11 cellular contexts compared by ENCODE assay signal in genomic region chr9:130432796-130433167, GRCh38. TPM values are rescaled to one million over a fixed set of nuclear protein-coding genes. Genes with fewer than 3 reads are reported as not detected.
DNase-seq lines count a peak whose midpoint lies in the region; ATAC-seq, FAIRE-seq and TF ChIP-seq lines count a peak whose summit lies in the region.
"Had no signal": no experiment of that assay in that cellular context is flagged by ENCODE, and none has a peak within 500 bp of the region (broad histone marks: within the 10 kb centered on the region; RNA-seq: fewer than 3 reads in every experiment).

No MANE protein-coding gene starts in this region.

- H3K9me3 ChIP-seq in IMR-90 (ENCODE audit: control insufficient read depth, insufficient read depth, low read length) (no peaks in the 10 kb centered on the region), endothelial cell of umbilical vein (replicated peaks; ENCODE audit: control insufficient read depth, insufficient read depth, low read length) (no peaks in the 10 kb centered on the region)
- no peaks in the 10 kb centered on the region for H3K9me3 ChIP-seq in naive thymus-derived CD4-positive, alpha-beta T cell (ENCODE audit: control insufficient read depth in 2 of 3, low read length in 3 of 3)
- H3K9me3 ChIP-seq: ovary had no signal

- intact Hi-C loops in IMR-90 (cut with micrococcal nuclease) (no loop called here), endothelial cell of umbilical vein (cut with micrococcal nuclease) (no loop called here)
- intact Hi-C loops in naive thymus-derived CD4-positive, alpha-beta T cell (cut with micrococcal nuclease) = no loop called here

- no peak overlapping the region for H3K9ac ChIP-seq in IMR-90 (ENCODE audit: low read depth, low read length)
- H3K9ac ChIP-seq in endothelial cell of umbilical vein (replicated peaks; ENCODE audit: extremely low read depth, insufficient read depth, low read length) = no peak overlapping the region

- no peak overlapping the region for H3K23ac ChIP-seq in IMR-90 (ENCODE audit: low read depth, low read length)

- no peak overlapping the region for H2BK120ac ChIP-seq in IMR-90 (ENCODE audit: low read depth, low read length)

- no TSS peak for BruUV-seq in IMR-90 (replicated peaks; lab: Mats Ljungman, UMichigan)
- no TSS peak for BruUV-seq in endothelial cell of umbilical vein (replicated peaks; lab: Mats Ljungman, UMichigan)

- H3K56ac ChIP-seq in IMR-90 (ENCODE audit: extremely low read depth, insufficient read depth, low read length) = no peak overlapping the region

- in situ Hi-C loops in IMR-90 (cut with MboI; ENCODE audit: low sequenced_read_pairs) = no loop called here

- TF ChIP-seq CTCF in IMR-90 (conservative IDR thresholded peaks at IDR 0.05; ENCODE audit: low read depth, low read length) (no peak), endothelial cell of umbilical vein (IDR thresholded peaks at IDR 0.05; ENCODE audit: extremely low read depth in 1 of 2, insufficient read depth in 1 of 2, low read depth in 1 of 2, low read length in 2 of 2) (no peak)

- H3K4me3 Mint-ChIP-seq in naive thymus-derived CD4-positive, alpha-beta T cell = peak overlapping the region in 6 of 10 donors; percentile 16 to 62 (median 40)

- no peak overlapping the region for H3K18ac ChIP-seq in IMR-90 (ENCODE audit: low read depth, low read length)

- peak overlapping the region; percentile 9 for H2AK9ac ChIP-seq in IMR-90 (replicated peaks; ENCODE audit: low read depth, low read length, poor library complexity)

- H2AFZ ChIP-seq in ACC112 (ENCODE audit: low read length, unreplicated experiment) (no peak overlapping the region), IMR-90 (replicated peaks; ENCODE audit: low read length, poor library complexity) (peak overlapping the region; percentile 87), endothelial cell of umbilical vein (ENCODE audit: low read depth, low read length) (peak overlapping the region; percentile 25)

- no peak overlapping the region for H3K27ac Mint-ChIP-seq in naive thymus-derived CD4-positive, alpha-beta T cell
- H3K27ac Mint-ChIP-seq: CD4-positive, alpha-beta memory T cell had no signal

- ATAC-seq in IMR-90 (ENCODE audit: low read depth) (no peak), HG03342 (IDR thresholded peaks at IDR 0.05; ENCODE audit: unreplicated experiment) (no peak), HG02763 (IDR thresholded peaks at IDR 0.05; ENCODE audit: unreplicated experiment) (no peak)
- no peak for ATAC-seq in naive thymus-derived CD4-positive, alpha-beta T cell

- TF ChIP-seq RAD21 in IMR-90 (IDR thresholded peaks at IDR 0.05; ENCODE audit: low read length) = no peak

- H3K36me3 ChIP-seq in ACC112 (ENCODE audit: insufficient read depth, low read length) = no peaks in the 10 kb centered on the region
- no peaks in the 10 kb centered on the region for H3K36me3 ChIP-seq in IMR-90 (ENCODE audit: control insufficient read depth, insufficient read depth, low read length)
- H3K36me3 ChIP-seq in endothelial cell of umbilical vein (ENCODE audit: control insufficient read depth in 2 of 2, extremely low read depth in 1 of 2, insufficient read depth in 2 of 2, low read length in 2 of 2) = no peaks in the 10 kb centered on the region
- H3K36me3 ChIP-seq in naive thymus-derived CD4-positive, alpha-beta T cell (ENCODE audit: control insufficient read depth in 2 of 3, insufficient read depth in 3 of 3, low read length in 3 of 3) = no peaks in the 10 kb centered on the region
- H3K36me3 ChIP-seq: ovary had no signal

- no peak overlapping the region for H2BK15ac ChIP-seq in IMR-90 (ENCODE audit: low read depth, low read length)

- dilution Hi-C loops in IMR-90 (cut with HindIII; ENCODE audit: low sequenced_read_pairs, unreplicated experiment) = no loop called here
- dilution Hi-C loops in endothelial cell of umbilical vein (cut with MboI; ENCODE audit: extremely low pct_ligation_motif_present, low sequenced_read_pairs) = no loop called here

- H4K5ac ChIP-seq in IMR-90 (ENCODE audit: low read depth, low read length) = no peak overlapping the region

- TF ChIP-seq POLR2A in IMR-90 (IDR thresholded peaks at IDR 0.05; ENCODE audit: low read depth, low read length) (no peak), endothelial cell of umbilical vein (IDR thresholded peaks at IDR 0.05; ENCODE audit: low read depth, low read length) (no peak)

- no peaks in the 10 kb centered on the region for H3K79me2 ChIP-seq in ACC112 (ENCODE audit: control insufficient read depth, insufficient read depth, low read length, unreplicated experiment)
- no peaks in the 10 kb centered on the region for H3K79me2 ChIP-seq in endothelial cell of umbilical vein (ENCODE audit: control insufficient read depth, insufficient read depth, low read length)

- H3K4me1 Mint-ChIP-seq in naive thymus-derived CD4-positive, alpha-beta T cell = peaks cover 0 to 6% (median 0%) of the 10 kb centered on the region in 7 donors

- H3K36me3 Mint-ChIP-seq in naive thymus-derived CD4-positive, alpha-beta T cell = no peaks in the 10 kb centered on the region
- H3K36me3 Mint-ChIP-seq: CD4-positive, alpha-beta memory T cell had no signal

- peaks cover 0 to 3% (median 0%) of the 10 kb centered on the region in 11 donors for H3K9me3 Mint-ChIP-seq in naive thymus-derived CD4-positive, alpha-beta T cell

- no peak for DNase-seq in IMR-90
- DNase-seq in endothelial cell of umbilical vein (ENCODE audit: low read depth, low spot score) = no peak
- DNase-seq in naive thymus-derived CD4-positive, alpha-beta T cell = no peak
- no peak for DNase-seq in hepatic stellate cell (ENCODE audit: low spot score)
- no peak for DNase-seq in medulla oblongata (ENCODE audit: extremely low spot score)
- DNase-seq: CD4-positive, alpha-beta memory T cell; MM.1S had no signal

- H3K4me2 ChIP-seq in IMR-90 (ENCODE audit: low read depth, low read length) (peak overlapping the region; percentile 64; the same call in 1 of the 2 replicates), endothelial cell of umbilical vein (ENCODE audit: insufficient read depth, low read length) (no peak overlapping the region)

- no peak overlapping the region for H2BK5ac ChIP-seq in IMR-90 (ENCODE audit: low read depth, low read length, poor library complexity, severe bottlenecking)

- no peak overlapping the region for H3K4ac ChIP-seq in IMR-90 (ENCODE audit: low read depth, low read length)

- peaks cover 32 to 57% (median 41%) of the 10 kb centered on the region in 5 donors for H3K27me3 Mint-ChIP-seq in naive thymus-derived CD4-positive, alpha-beta T cell

- WGBS in IMR-90 (ENCODE audit: extremely low coverage in 2 of 2, insufficient read length in 1 of 2), 2 experiments = 34% methylated on average over 6 of the region's 16 CpGs; no CpG with 5 or more reads in 1 of the 2 experiments

- peaks cover 12% of the 10 kb centered on the region; the same call in 1 of the 2 replicates for H3K27me3 ChIP-seq in ACC112 (ENCODE audit: insufficient read depth, low read length)
- peaks cover 27% of the 10 kb centered on the region for H3K27me3 ChIP-seq in IMR-90 (ENCODE audit: control insufficient read depth, insufficient read depth, low read length)
- peaks cover 0 to 3% of the 10 kb centered on the region in 2 experiments for H3K27me3 ChIP-seq in endothelial cell of umbilical vein (ENCODE audit: control insufficient read depth in 2 of 2, insufficient read depth in 2 of 2, low read length in 2 of 2)
- H3K27me3 ChIP-seq in naive thymus-derived CD4-positive, alpha-beta T cell (ENCODE audit: control insufficient read depth in 2 of 2, insufficient read depth in 2 of 2, low read length in 2 of 2) = no peaks in the 10 kb centered on the region
- H3K27me3 ChIP-seq: ovary had no signal

- 0 out of 4 replicates have a peak overlapping the region, but pooled peaks of 1 of the 2 experiments have one; percentile 16 for H4K8ac ChIP-seq in IMR-90 (ENCODE audit: low read depth in 2 of 2, low read length in 2 of 2)

- no peaks in the 10 kb centered on the region for H3K4me1 ChIP-seq in ACC112 (ENCODE audit: control insufficient read depth, insufficient read depth, low read length, unreplicated experiment)
- H3K4me1 ChIP-seq in IMR-90 (ENCODE audit: control insufficient read depth, insufficient read depth, low read length) = no peaks in the 10 kb centered on the region; the same call in 1 of the 2 replicates
- peaks cover 3% of the 10 kb centered on the region for H3K4me1 ChIP-seq in endothelial cell of umbilical vein (ENCODE audit: control insufficient read depth, extremely low read depth, insufficient read depth, low read length)
- H3K4me1 ChIP-seq in naive thymus-derived CD4-positive, alpha-beta T cell (ENCODE audit: control insufficient read depth in 2 of 2, insufficient read depth in 2 of 2, low read length in 2 of 2) = no peaks in the 10 kb centered on the region

- H3K14ac ChIP-seq in IMR-90 (replicated peaks; ENCODE audit: low read depth, low read length) = no peak overlapping the region

- H3K27ac ChIP-seq in ACC112 (ENCODE audit: low read depth, low read length) = no peak overlapping the region
- no peak overlapping the region for H3K27ac ChIP-seq in IMR-90 (ENCODE audit: insufficient read depth, low read length)
- no peak overlapping the region for H3K27ac ChIP-seq in endothelial cell of umbilical vein (ENCODE audit: insufficient read depth, low read depth, low read length)
- no peak overlapping the region for H3K27ac ChIP-seq in naive thymus-derived CD4-positive, alpha-beta T cell (ENCODE audit: low read depth, low read length)
- H3K27ac ChIP-seq: ovary had no signal

- no peak overlapping the region for H4K91ac ChIP-seq in IMR-90 (ENCODE audit: insufficient read depth, low read depth, low read length)

- no peak overlapping the region for H2AK5ac ChIP-seq in IMR-90 (ENCODE audit: low read depth, low read length)

- no peak for FAIRE-seq in endothelial cell of umbilical vein (lab: Jason Lieb, UNC)

- POLR2A ChIA-PET in IMR-90 (lab: Charles Lee; ENCODE audit: unreplicated experiment) = no interaction called here
- POLR2A ChIA-PET in endothelial cell of umbilical vein (lab: Charles Lee) = no interaction called here
- POLR2A ChIA-PET in naive thymus-derived CD4-positive, alpha-beta T cell (lab: Charles Lee) = no interaction called here

- H3K9me1 ChIP-seq in IMR-90 (ENCODE audit: insufficient read depth, low read length) = no peaks in the 10 kb centered on the region
- no peaks in the 10 kb centered on the region for H3K9me1 ChIP-seq in endothelial cell of umbilical vein (replicated peaks; ENCODE audit: control insufficient read depth, extremely low read depth, insufficient read depth, low read length)

- no peaks in the 10 kb centered on the region for H3K79me1 ChIP-seq in IMR-90 (ENCODE audit: low read depth in 1 of 2, low read length in 2 of 2)

- peak overlapping the region; percentile 45; the same call in 1 of the 2 replicates for H3K4me3 ChIP-seq in ACC112 (ENCODE audit: low read depth, low read length)
- H3K4me3 ChIP-seq in IMR-90 (ENCODE audit: insufficient read depth, low read depth, low read length) = no peak overlapping the region
- H3K4me3 ChIP-seq in endothelial cell of umbilical vein (replicated peaks in 1 of 3; ENCODE audit: insufficient read depth in 1 of 3, low read depth in 1 of 3, low read length in 3 of 3) = no peak overlapping the region
- H3K4me3 ChIP-seq in naive thymus-derived CD4-positive, alpha-beta T cell (ENCODE audit: low read length) = no peak overlapping the region

- H2BK20ac ChIP-seq in IMR-90 (ENCODE audit: low read depth, low read length) = no peak overlapping the region; the same call in 1 of the 2 replicates

- CTCF ChIA-PET in IMR-90 (lab: Yijun Ruan, JAX) (no interaction called here), endothelial cell of umbilical vein (lab: Charles Lee) (interaction anchor here (1.0 kb wide), 1 partner anchor 21 kb away, joined by 6 read pairs; no protein-coding TSS in a partner anchor)
- CTCF ChIA-PET in naive thymus-derived CD4-positive, alpha-beta T cell (lab: Charles Lee) = no interaction called here

- H4K20me1 ChIP-seq in IMR-90 (ENCODE audit: insufficient read depth, low read length) (no peaks in the 10 kb centered on the region), endothelial cell of umbilical vein (replicated peaks; ENCODE audit: control insufficient read depth, extremely low read depth, insufficient read depth, low read length) (no peaks in the 10 kb centered on the region)

RNA-seq across cellular contexts. Expression of gene ASS1, which starts 12.0 kb away (rescaled TPM):
- 31.1 and 39.6 TPM in 2 replicates for total RNA-seq in IMR-90 (2012; rRNA removed)
- 39.7 and 41.9 TPM in 2 replicates for polyA plus RNA-seq in IMR-90 (2012; rRNA removed)
- 48.3 and 61.6 TPM in 2 replicates for polyA plus RNA-seq in IMR-90 (2012; cell fraction: cytosol; rRNA removed)
- polyA plus RNA-seq in IMR-90 (2012; cell fraction: nucleus; rRNA removed; ENCODE audit: low replicate concordance) = 23.9 and 27.2 TPM in 2 replicates
- 2.0 and 3.6 TPM in 2 replicates for total RNA-seq in endothelial cell of umbilical vein
- polyA plus RNA-seq in endothelial cell of umbilical vein = 12.4 and 14.9 TPM in 2 replicates
- 10.9 and 11.1 TPM in 2 replicates for polyA plus RNA-seq in endothelial cell of umbilical vein (2011; cell fraction: cytosol; rRNA removed)
- 2.8 and 6.7 TPM in 2 replicates for polyA plus RNA-seq in endothelial cell of umbilical vein (2011; cell fraction: nucleus; rRNA removed)
- polyA plus RNA-seq in endothelial cell of umbilical vein (2012) = 3.7 and 7.1 TPM in 2 replicates
- polyA minus RNA-seq in endothelial cell of umbilical vein = 7.9 and 12.0 TPM in 2 replicates
- 628 TPM for polyA minus RNA-seq in endothelial cell of umbilical vein (2011; cell fraction: cytosol; rRNA and poly(A)+ RNA removed)
- 3.6 and 5.3 TPM in 2 replicates for polyA minus RNA-seq in endothelial cell of umbilical vein (2011; cell fraction: nucleus; rRNA and poly(A)+ RNA removed)
- 1 to 10 TPM in 1 of 5 experiments, under 1 TPM in 1, not detected in 3; 0.50 to 5.8 TPM for total RNA-seq in naive thymus-derived CD4-positive, alpha-beta T cell
- polyA plus RNA-seq in naive thymus-derived CD4-positive, alpha-beta T cell = not detected
- total RNA-seq: CD4-positive, alpha-beta memory T cell had no signal
- polyA plus RNA-seq: CD4-positive, alpha-beta memory T cell had no signal
